21 cellular contexts compared by ENCODE assay signal in genomic region chr2:233462826-233463470, GRCh38.
"Had no signal": no experiment of that assay in that cellular context is flagged by ENCODE, and none has a peak within 500 bp of the region (broad histone marks: within the 10 kb centered on the region; RNA-seq: fewer than 3 reads in every experiment).

No MANE protein-coding gene starts in this region.

- H3K9me3 ChIP-seq: adrenal gland, breast epithelium, ovary, transverse colon, vagina had no signal

- H3K36me3 ChIP-seq: breast epithelium, ovary had no signal

- H3K27ac ChIP-seq: adrenal gland, breast epithelium, epithelial cell of prostate, hepatocyte, ovary, transverse colon, vagina had no signal

- ATAC-seq: activated naive CD4-positive, alpha-beta T cell treated with anti-CD3 and anti-CD28 coated beads, Interleukin-2, amount 50 U/mL, for 72 hours; left colon; stimulated activated naive CD8-positive, alpha-beta T cell treated with anti-CD3 and anti-CD28 coated beads, Interleukin-15, Interleukin-2, amounts not matched to agents 100 U/mL and 50 U/mL, for 24 hours; WTC11 had no signal

- DNase-seq: activated CD4-positive, alpha-beta memory T cell treated with anti-CD3 and anti-CD28 coated beads for 36 hours; activated CD4-positive, alpha-beta T cell treated with anti-CD3 and anti-CD28 coated beads for 4 hours; activated gamma-delta T cell treated with Interleukin-2 at 50 U/mL for 16 hours; activated T-cell treated with anti-CD3 and anti-CD28 coated beads for 4 hours; adrenal gland; foreskin fibroblast; midbrain; stimulated activated CD4-positive, alpha-beta T cell treated with anti-CD3 and anti-CD28 coated beads, Interleukin-1b, Interleukin-23, amount 100 ng/mL, for 48 hours; stimulated activated naive CD8-positive, alpha-beta T cell treated with anti-CD3 and anti-CD28 coated beads, Interleukin-15, Interleukin-2, amounts not matched to agents 100 U/mL and 50 U/mL, for 24 hours; transverse colon had no signal

- FAIRE-seq: astrocyte, islet of Langerhans had no signal

- H3K27me3 ChIP-seq: adrenal gland, breast epithelium, dorsolateral prefrontal cortex, hepatocyte, ovary, transverse colon, vagina had no signal

- H3K4me3 ChIP-seq: adrenal gland, breast epithelium, dorsolateral prefrontal cortex, hepatocyte, ovary, transverse colon, vagina had no signal

- H3K4me1 ChIP-seq: adrenal gland, breast epithelium, vagina had no signal
